ENCODE assay signal across 8 cellular contexts in genomic region chr17:82917656-82918345, GRCh38.
DNase-seq lines count a peak whose midpoint lies in the region; ATAC-seq and TF ChIP-seq lines count a peak whose summit lies in the region.

No MANE protein-coding gene starts in this region.

- TF ChIP-seq POLR2A in right lobe of liver (IDR thresholded peaks at IDR 0.05): no peak

- H3K27me3 ChIP-seq in right lobe of liver: no peaks in the 10 kb centered on the region

- intact Hi-C loops in right lobe of liver (cut with DNase I): loop anchor here in 1 of 2 donors (10.0 kb wide), 1 partner anchor 133 kb away; no protein-coding TSS in a partner anchor
- intact Hi-C loops in posterior vena cava (cut with DNase I): loop anchor here in 1 of 2 donors (10.0 kb wide), 1 partner anchor 113 kb away; no protein-coding TSS in a partner anchor

- peak overlapping the region in 1 of 3 donors; percentile 60 for H3K27ac ChIP-seq in right lobe of liver

- H3K9me3 ChIP-seq in right lobe of liver: no peaks in the 10 kb centered on the region

- H3K4me1 ChIP-seq in right lobe of liver: no peaks in the 10 kb centered on the region

- no peak overlapping the region for H3K4me3 ChIP-seq in AG10803 (ENCODE audit: low read length)
- H3K4me3 ChIP-seq in right lobe of liver: no peak overlapping the region

- TF ChIP-seq CTCF in AG10803 (conservative IDR thresholded peaks at IDR 0.05; ENCODE audit: low read length) (peak; percentile 48), right lobe of liver (IDR thresholded peaks at IDR 0.05) (peak; percentile 24 to 50 (median 46)), omental fat pad (IDR thresholded peaks at IDR 0.05) (no peak)

- 53% methylated on average over 14 of the region's 22 CpGs for WGBS in right lobe of liver (ENCODE audit: insufficient coverage, low coverage, low lambda C conversion rate, missing lambda C conversion rate)

- ATAC-seq in right lobe of liver: peak; percentile 63 to 76 (median 70)
- ATAC-seq in omental fat pad (ENCODE audit: low FRiP score): no peak

- DNase-seq in AG10803 (ENCODE audit: low read depth): peak; percentile 64
- DNase-seq in HT-29 (ENCODE audit: low spot score): peak; percentile 28
- peak; percentile 51 to 56 for DNase-seq in activated T-cell treated with anti-CD3 and anti-CD28 coated beads, Interleukin-2, amount 50 U/mL, for 48 hours
- no peak for DNase-seq in right lobe of liver
- no peak for DNase-seq in omental fat pad (ENCODE audit: low spot score)
- no peak for DNase-seq in NCI-H1436 treated with DMSO at 0.1 percent for 48 hours (lab: John Stamatoyannopoulos, UW)
- DNase-seq in posterior vena cava (ENCODE audit: low spot score): no peak
- no peak for DNase-seq in midbrain (lab: John Stamatoyannopoulos, UW)

- H3K36me3 ChIP-seq in right lobe of liver: no peaks in the 10 kb centered on the region

Comparison
In these comparisons a context has a peak if more than half of its experiments do, and no peak if none do; other contexts are left out.
1. DNase-seq: peak in AG10803 (single experiment), HT-29 (single experiment) and activated T-cell treated with anti-CD3 and anti-CD28 coated beads, Interleukin-2, amount 50 U/mL, for 48 hours (2 of 2); none in right lobe of liver (0 of 3), omental fat pad (single experiment), NCI-H1436 treated with DMSO at 0.1 percent for 48 hours (single experiment), posterior vena cava (single experiment) and midbrain (single experiment).
2. CTCF ChIP-seq: peak in AG10803 (single experiment) and right lobe of liver (4 of 4); none in omental fat pad (0 of 3).